ENCODE assay signal across 10 cellular contexts in genomic region chr9:72914750-72915149, GRCh38. TPM values are rescaled to one million over a fixed set of nuclear protein-coding genes. Genes with fewer than 3 reads are reported as not detected.
"Had no signal": no experiment of that assay in that cellular context is flagged by ENCODE, and none has a peak within 500 bp of the region (broad histone marks: within the 10 kb centered on the region; RNA-seq: fewer than 3 reads in every experiment).

No MANE protein-coding gene starts in this region.

- H3K9ac ChIP-seq: GM23248 had no signal

- ATAC-seq: HCT116, K562 had no signal

- FAIRE-seq: HTR-8/SVneo, K562 had no signal

- H3K4me3 ChIP-seq: GM23248, HAP-1, K562 had no signal

- H3K4me1 ChIP-seq: HAP-1 had no signal

- H3K27ac ChIP-seq: GM23248 had no signal

- H3K36me3 ChIP-seq: HAP-1 had no signal

- H2AFZ ChIP-seq: GM23248 had no signal

- DNase-seq: GM23248, GOT3, H7, HFFc6, IMR-90, KG1 had no signal

- H3K9me3 ChIP-seq: HAP-1 had no signal

RNA-seq across cellular contexts. Expression of gene ALDH1A1, which starts 38.1 kb away (rescaled TPM):
- total RNA-seq: GM23248, IMR-90 had no signal
- polyA plus RNA-seq: GM23248, IMR-90 had no signal
